In the genomic region with DNA sequence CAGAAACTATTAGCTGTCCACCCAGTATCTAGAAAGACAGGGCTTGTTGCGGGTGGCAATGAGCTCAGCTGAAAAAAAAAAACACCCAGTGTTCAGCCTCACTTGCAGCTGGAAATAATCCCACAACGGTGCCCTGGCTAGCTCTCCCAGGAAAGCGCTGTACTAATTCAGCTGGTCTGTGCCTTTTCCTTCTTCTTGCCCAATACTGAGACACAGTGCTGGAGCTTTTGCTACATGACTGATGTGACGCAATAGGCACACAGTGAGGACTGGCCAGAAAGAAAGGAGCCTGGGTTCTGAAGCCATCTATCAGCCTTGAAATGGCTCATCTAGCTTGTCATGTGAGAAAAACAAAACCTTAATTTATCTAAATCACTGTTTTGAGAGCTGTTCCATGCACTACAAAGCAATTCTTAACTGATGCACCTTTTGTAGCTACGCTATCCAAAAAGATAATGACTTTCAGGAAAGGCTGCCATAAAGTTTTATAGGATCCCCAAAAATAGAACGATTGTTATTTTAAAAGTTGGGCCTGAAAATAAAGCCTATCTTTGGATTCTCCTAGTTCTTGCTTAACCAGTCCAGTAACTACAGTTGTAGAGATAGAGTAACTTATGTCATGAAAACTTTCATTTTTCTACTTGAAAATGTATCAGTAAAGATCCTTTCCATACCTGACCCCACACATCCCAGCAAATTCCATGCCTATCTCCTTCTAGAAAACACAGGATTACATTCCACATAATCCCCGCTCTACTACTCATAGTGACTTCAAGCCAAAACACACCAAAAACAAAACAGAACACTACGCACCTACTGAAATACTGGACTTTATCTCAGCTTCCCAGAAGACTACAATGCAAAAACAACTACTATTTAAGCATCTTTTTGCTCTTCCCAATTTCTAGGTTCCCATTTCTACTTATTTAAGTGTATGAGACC, we compare ENCODE assay signal across 10 cellular contexts. TPM values are rescaled to one million over a fixed set of nuclear protein-coding genes. Genes with fewer than 3 reads are reported as not detected.
DNase-seq lines count a peak whose midpoint lies in the region; ATAC-seq and TF ChIP-seq lines count a peak whose summit lies in the region.
"Had no signal": no experiment of that assay in that cellular context is flagged by ENCODE, and none has a peak within 500 bp of the region (broad histone marks: within the 10 kb centered on the region; RNA-seq: fewer than 3 reads in every experiment).

No MANE protein-coding gene starts in this region.

- H3K4me2 ChIP-seq in OCI-LY7 (ENCODE audit: low read length) (no peak overlapping the region), PC-3 (ENCODE audit: low read length) (no peak overlapping the region)

- TSS peak; percentile 24 for BruUV-seq in OCI-LY7 (replicated peaks; lab: Mats Ljungman, UMichigan)
- BruUV-seq in PC-3 (replicated peaks; lab: Mats Ljungman, UMichigan) = no TSS peak

- H3K79me2 ChIP-seq in OCI-LY7 (ENCODE audit: insufficient read depth, low read depth, low read length) = no peaks in the 10 kb centered on the region
- H3K79me2 ChIP-seq in PC-3 (ENCODE audit: low read length) = no peaks in the 10 kb centered on the region

- H3K27ac Mint-ChIP-seq in osteocyte (ENCODE audit: unreplicated experiment) = peak overlapping the region; percentile 6
- H3K27ac Mint-ChIP-seq in activated naive CD4-positive, alpha-beta T cell treated with anti-CD3 and anti-CD28 coated beads for 36 hours = no peak overlapping the region
- H3K27ac Mint-ChIP-seq: activated naive CD4-positive, alpha-beta T cell treated with anti-CD3 and anti-CD28 coated beads, Interleukin-2, amount 50 U/mL, for 24 hours had no signal

- H3K9me3 ChIP-seq in OCI-LY7 (ENCODE audit: low read length) = no peaks in the 10 kb centered on the region
- no peaks in the 10 kb centered on the region for H3K9me3 ChIP-seq in PC-3 (ENCODE audit: low read length)

- H4K20me1 ChIP-seq in OCI-LY7 (ENCODE audit: insufficient read depth, low read length) = no peaks in the 10 kb centered on the region
- H4K20me1 ChIP-seq in PC-3 (ENCODE audit: low read length) = no peaks in the 10 kb centered on the region

- DNase-seq in AML-193 (lab: John Stamatoyannopoulos, UW) = peak; percentile 75
- no peak for DNase-seq in OCI-LY7 (ENCODE audit: low spot score)
- peak; percentile 73 to 83 for DNase-seq in foreskin fibroblast
- no peak for DNase-seq in osteocyte (ENCODE audit: extremely low spot score, unreplicated experiment)
- DNase-seq in NCI-H1694 (lab: John Stamatoyannopoulos, UW) = no peak
- DNase-seq in PC-3 = no peak
- DNase-seq in activated naive CD4-positive, alpha-beta T cell treated with anti-CD3 and anti-CD28 coated beads for 36 hours = no peak
- no peak for DNase-seq in D341Med (ENCODE audit: low spot score)
- DNase-seq: NCI-H187 had no signal

- H3K4me3 ChIP-seq in OCI-LY7 (ENCODE audit: low read depth, low read length, poor library complexity, severe bottlenecking) = no peak overlapping the region
- H3K4me3 ChIP-seq in foreskin fibroblast (ENCODE audit: low read depth in 1 of 2, low read length in 2 of 2) = no peak overlapping the region
- H3K4me3 ChIP-seq in PC-3 (ENCODE audit: low read length) = no peak overlapping the region

- CTCF ChIA-PET in OCI-LY7 (lab: Charles Lee; ENCODE audit: unreplicated experiment) (no interaction called here), PC-3 (lab: Charles Lee) (no interaction called here)
- CTCF ChIA-PET in activated naive CD4-positive, alpha-beta T cell treated with anti-CD3 and anti-CD28 coated beads for 36 hours (lab: Charles Lee) = interaction anchor here (1.0 kb wide), 1 partner anchor 13 kb away, joined by 3 read pairs; no protein-coding TSS in a partner anchor

- H3K36me3 Mint-ChIP-seq in osteocyte (ENCODE audit: unreplicated experiment) = peaks cover 36% of the 10 kb centered on the region
- H3K36me3 Mint-ChIP-seq in activated naive CD4-positive, alpha-beta T cell treated with anti-CD3 and anti-CD28 coated beads for 36 hours (ENCODE audit: low read depth) = peaks cover 9% of the 10 kb centered on the region

- peaks cover 2% of the 10 kb centered on the region for H3K4me1 Mint-ChIP-seq in osteocyte (ENCODE audit: unreplicated experiment)
- H3K4me1 Mint-ChIP-seq in activated naive CD4-positive, alpha-beta T cell treated with anti-CD3 and anti-CD28 coated beads for 36 hours (ENCODE audit: low read depth) = no peaks in the 10 kb centered on the region
- H3K4me1 Mint-ChIP-seq: activated naive CD4-positive, alpha-beta T cell treated with anti-CD3 and anti-CD28 coated beads, Interleukin-2, amount 50 U/mL, for 24 hours had no signal

- H3K9ac ChIP-seq in PC-3 (ENCODE audit: low read length) = no peak overlapping the region

- TF ChIP-seq CTCF in OCI-LY7 (conservative IDR thresholded peaks at IDR 0.05; ENCODE audit: low read length) (no peak), foreskin fibroblast (IDR thresholded peaks at IDR 0.05; ENCODE audit: low read depth, low read length) (no peak), osteocyte (IDR thresholded peaks at IDR 0.05) (no peak), PC-3 (conservative IDR thresholded peaks at IDR 0.05; ENCODE audit: low read depth, low read length) (no peak)

- POLR2A ChIA-PET in OCI-LY7 (lab: Charles Lee) (interaction anchor here (0.6 to 1.0 kb wide), 3 partner anchors 10 to 15 kb away, joined by 3 to 5 read pairs (median 3); no protein-coding TSS in a partner anchor), PC-3 (lab: Charles Lee; ENCODE audit: unreplicated experiment) (no interaction called here)

- H3K36me3 ChIP-seq in OCI-LY7 (ENCODE audit: insufficient read depth, low read length) (peaks cover 26% of the 10 kb centered on the region; the same call in 1 of the 2 replicates), PC-3 (ENCODE audit: low read depth, low read length) (no peaks in the 10 kb centered on the region)

- H3K27ac ChIP-seq in OCI-LY7 (ENCODE audit: low read depth, low read length, poor library complexity, severe bottlenecking) (no peak overlapping the region), PC-3 (ENCODE audit: low read length) (no peak overlapping the region)

- no peaks in the 10 kb centered on the region for H3K9me3 Mint-ChIP-seq in osteocyte (ENCODE audit: unreplicated experiment)
- H3K9me3 Mint-ChIP-seq in activated naive CD4-positive, alpha-beta T cell treated with anti-CD3 and anti-CD28 coated beads for 36 hours = no peaks in the 10 kb centered on the region
- H3K9me3 Mint-ChIP-seq: activated naive CD4-positive, alpha-beta T cell treated with anti-CD3 and anti-CD28 coated beads, Interleukin-2, amount 50 U/mL, for 24 hours had no signal

- H3K4me3 Mint-ChIP-seq in osteocyte (ENCODE audit: unreplicated experiment) = no peak overlapping the region
- H3K4me3 Mint-ChIP-seq in activated naive CD4-positive, alpha-beta T cell treated with anti-CD3 and anti-CD28 coated beads for 36 hours = no peak overlapping the region
- H3K4me3 Mint-ChIP-seq: activated naive CD4-positive, alpha-beta T cell treated with anti-CD3 and anti-CD28 coated beads, Interleukin-2, amount 50 U/mL, for 24 hours had no signal

- no peak for ATAC-seq in PC-3

- H2AFZ ChIP-seq in OCI-LY7 (ENCODE audit: low read length) (no peak overlapping the region), PC-3 (ENCODE audit: low read length) (no peak overlapping the region)

- H3K4me1 ChIP-seq in OCI-LY7 (ENCODE audit: insufficient read depth, low read length, poor library complexity, severe bottlenecking) = no peaks in the 10 kb centered on the region
- H3K4me1 ChIP-seq in PC-3 (ENCODE audit: insufficient read depth, low read length) = 0 out of 2 replicates have a peak, but pooled peaks cover 4% of the 10 kb centered on the region

- H3K9me2 ChIP-seq in OCI-LY7 (ENCODE audit: insufficient read depth, low read length) (no peaks in the 10 kb centered on the region), PC-3 (replicated peaks; ENCODE audit: low read length) (no peaks in the 10 kb centered on the region)

- no peaks in the 10 kb centered on the region for H3F3A ChIP-seq in PC-3 (ENCODE audit: low read length, unreplicated experiment)

- intact Hi-C loops in OCI-LY7 (cut with micrococcal nuclease; ENCODE audit: unreplicated experiment) = no loop called here
- intact Hi-C loops in PC-3 (cut with micrococcal nuclease) = no loop called here
- intact Hi-C loops in activated naive CD4-positive, alpha-beta T cell treated with anti-CD3 and anti-CD28 coated beads for 36 hours (cut with micrococcal nuclease) = no loop called here

- H3K27me3 Mint-ChIP-seq in osteocyte (ENCODE audit: unreplicated experiment) = no peaks in the 10 kb centered on the region
- no peaks in the 10 kb centered on the region for H3K27me3 Mint-ChIP-seq in activated naive CD4-positive, alpha-beta T cell treated with anti-CD3 and anti-CD28 coated beads for 36 hours (ENCODE audit: low read depth)
- H3K27me3 Mint-ChIP-seq: activated naive CD4-positive, alpha-beta T cell treated with anti-CD3 and anti-CD28 coated beads, Interleukin-2, amount 50 U/mL, for 24 hours had no signal

- no peaks in the 10 kb centered on the region for H3K27me3 ChIP-seq in PC-3 (ENCODE audit: low read length)

RNA-seq across cellular contexts. Expression of a gene that starts 15.9 kb away (rescaled TPM):
- total RNA-seq in OCI-LY7 (2014; rRNA removed; shearing (Covaris generic)) = 29.1 and 33.7 TPM in 2 replicates
- total RNA-seq in OCI-LY7 (2022) = 31.8 and 32.3 TPM in 2 replicates
- total RNA-seq in osteocyte = 99.2 and 101 TPM in 2 replicates
- total RNA-seq in PC-3 (2014; rRNA removed) = 35.3 and 37.6 TPM in 2 replicates
- total RNA-seq in activated naive CD4-positive, alpha-beta T cell treated with anti-CD3 and anti-CD28 coated beads for 36 hours = 10 to 100 TPM; 19.3 to 20.5 TPM

Comparison
In these comparisons a context has a peak if more than half of its experiments do, and no peak if none do; other contexts are left out.
1. DNase-seq: peak in AML-193 (2 of 2) and foreskin fibroblast (2 of 2); none in OCI-LY7 (single experiment), osteocyte (single experiment), NCI-H1694 (single experiment), PC-3 (single experiment), activated naive CD4-positive, alpha-beta T cell treated with anti-CD3 and anti-CD28 coated beads for 36 hours (single experiment) and D341Med (single experiment).